Comparison of ENCODE assay signal across 1 cellular context in genomic region chr7:26167293-26167934, GRCh38.
TF ChIP-seq lines count a peak whose summit lies in the region.

No MANE protein-coding gene starts in this region.

TF ChIP-seq in HepG2, 621 proteins besides CTCF, POLR2A, EP300 and RAD21:
- TF ChIP-seq SNAPC5 (CRISPR knock-in tag; IDR thresholded peaks at IDR 0.05; ENCODE audit: borderline replicate concordance) = no peak
- no peak for TF ChIP-seq ZNF788 (CRISPR knock-in tag; IDR thresholded peaks at IDR 0.05; ENCODE audit: borderline replicate concordance)
